6 cellular contexts compared by ENCODE assay signal in the genomic region with DNA sequence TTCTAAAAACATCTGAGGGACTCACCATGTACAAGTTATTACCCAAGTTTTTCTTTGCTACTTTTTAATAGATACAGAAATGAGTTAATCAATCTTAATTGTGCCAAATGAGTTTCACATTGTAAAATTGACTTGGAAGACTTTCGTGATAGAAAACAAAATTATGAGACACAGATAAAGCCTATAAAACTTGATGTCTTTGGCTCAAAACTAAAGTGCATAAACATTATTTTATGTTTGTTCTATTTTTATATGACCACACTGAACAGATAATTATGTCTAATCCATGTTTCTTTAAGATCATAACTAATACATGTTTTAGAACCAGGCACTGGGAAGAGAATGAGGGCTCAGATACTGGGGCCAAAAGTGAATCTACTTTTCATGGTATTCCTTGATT.
"Had no signal": no experiment of that assay in that cellular context is flagged by ENCODE, and none has a peak within 500 bp of the region (broad histone marks: within the 10 kb centered on the region; RNA-seq: fewer than 3 reads in every experiment).

No MANE protein-coding gene starts in this region.

- DNase-seq: GM23248, GOT3, H7, IMR-90 had no signal

- H3K27ac ChIP-seq: GM23248 had no signal

- H3K4me3 ChIP-seq: GM23248, HAP-1, K562 had no signal
